ENCODE assay signal across 16 cellular contexts in genomic region chr6:121760640-121761213, GRCh38.
"Had no signal": no experiment of that assay in that cellular context is flagged by ENCODE, and none has a peak within 500 bp of the region (broad histone marks: within the 10 kb centered on the region; RNA-seq: fewer than 3 reads in every experiment).

No MANE protein-coding gene starts in this region.

- H3K9me3 ChIP-seq: lower lobe of right lung had no signal

- H3K4me3 Mint-ChIP-seq: activated B cell treated with CpG ODN at 0.5 μM for 24 hours; activated CD4-positive, alpha-beta memory T cell treated with anti-CD3 and anti-CD28 coated beads, Interleukin-2, amount 10 ng/mL, durations not matched to agents 7 days and 5 days; activated CD8-positive, alpha-beta memory T cell treated with anti-CD3 and anti-CD28 coated beads, Interleukin-2, amount 10 ng/mL, durations not matched to agents 7 days and 5 days; activated naive CD8-positive, alpha-beta T cell treated with anti-CD3 and anti-CD28 coated beads, Interleukin-2, amount 50 U/mL, for 24 hours; activated T-helper 17 cell treated with anti-CD3 and anti-CD28 coated beads, Interleukin-2, amount 50 U/mL, for 72 hours; brain; nephron; stimulated activated naive CD8-positive, alpha-beta T cell treated with anti-CD3 and anti-CD28 coated beads, Interleukin-15, amount 100 ng/mL, for 72 hours; type B pancreatic cell had no signal

- H3K4me3 ChIP-seq: coronary artery, lower lobe of right lung had no signal

- H3K36me3 Mint-ChIP-seq: activated CD8-positive, alpha-beta memory T cell treated with anti-CD3 and anti-CD28 coated beads, Interleukin-2, amount 10 ng/mL, durations not matched to agents 7 days and 5 days; brain; type B pancreatic cell had no signal

- H3K27ac ChIP-seq: coronary artery, lower lobe of right lung had no signal

- ATAC-seq: activated CD8-positive, alpha-beta memory T cell treated with anti-CD3 and anti-CD28 coated beads, Interleukin-2, amount 10 ng/mL, durations not matched to agents 7 days and 5 days; activated naive CD8-positive, alpha-beta T cell treated with anti-CD3 and anti-CD28 coated beads, Interleukin-2, amount 50 U/mL, for 24 hours; activated T-helper 17 cell treated with anti-CD3 and anti-CD28 coated beads, Interleukin-2, amount 50 U/mL, for 72 hours; lower lobe of right lung; stimulated activated naive CD8-positive, alpha-beta T cell treated with anti-CD3 and anti-CD28 coated beads, Interleukin-15, amount 100 ng/mL, for 72 hours had no signal

- H3K36me3 ChIP-seq: lower lobe of right lung had no signal

- H3K27ac Mint-ChIP-seq: activated B cell treated with CpG ODN at 0.5 μM for 24 hours; activated CD4-positive, alpha-beta memory T cell treated with anti-CD3 and anti-CD28 coated beads, Interleukin-2, amount 10 ng/mL, durations not matched to agents 7 days and 5 days; activated CD8-positive, alpha-beta memory T cell treated with anti-CD3 and anti-CD28 coated beads, Interleukin-2, amount 10 ng/mL, durations not matched to agents 7 days and 5 days; activated naive CD8-positive, alpha-beta T cell treated with anti-CD3 and anti-CD28 coated beads, Interleukin-2, amount 50 U/mL, for 24 hours; activated T-helper 17 cell treated with anti-CD3 and anti-CD28 coated beads, Interleukin-2, amount 50 U/mL, for 72 hours; brain; nephron; stimulated activated naive CD8-positive, alpha-beta T cell treated with anti-CD3 and anti-CD28 coated beads, Interleukin-15, amount 100 ng/mL, for 72 hours; type B pancreatic cell had no signal

- H3K4me1 Mint-ChIP-seq: activated B cell treated with CpG ODN at 0.5 μM for 24 hours; activated CD4-positive, alpha-beta memory T cell treated with anti-CD3 and anti-CD28 coated beads, Interleukin-2, amount 10 ng/mL, durations not matched to agents 7 days and 5 days; activated CD8-positive, alpha-beta memory T cell treated with anti-CD3 and anti-CD28 coated beads, Interleukin-2, amount 10 ng/mL, durations not matched to agents 7 days and 5 days; activated naive CD8-positive, alpha-beta T cell treated with anti-CD3 and anti-CD28 coated beads, Interleukin-2, amount 50 U/mL, for 24 hours; activated T-helper 17 cell treated with anti-CD3 and anti-CD28 coated beads, Interleukin-2, amount 50 U/mL, for 72 hours; brain; nephron; stimulated activated naive CD8-positive, alpha-beta T cell treated with anti-CD3 and anti-CD28 coated beads, Interleukin-15, amount 100 ng/mL, for 72 hours had no signal

- H3K27me3 Mint-ChIP-seq: activated B cell treated with CpG ODN at 0.5 μM for 24 hours; activated CD4-positive, alpha-beta memory T cell treated with anti-CD3 and anti-CD28 coated beads, Interleukin-2, amount 10 ng/mL, durations not matched to agents 7 days and 5 days; activated CD8-positive, alpha-beta memory T cell treated with anti-CD3 and anti-CD28 coated beads, Interleukin-2, amount 10 ng/mL, durations not matched to agents 7 days and 5 days; activated naive CD8-positive, alpha-beta T cell treated with anti-CD3 and anti-CD28 coated beads, Interleukin-2, amount 50 U/mL, for 24 hours; activated T-helper 17 cell treated with anti-CD3 and anti-CD28 coated beads, Interleukin-2, amount 50 U/mL, for 72 hours; brain; stimulated activated naive CD8-positive, alpha-beta T cell treated with anti-CD3 and anti-CD28 coated beads, Interleukin-15, amount 100 ng/mL, for 72 hours; type B pancreatic cell had no signal

- DNase-seq: activated B cell treated with CpG ODN at 0.5 μM for 24 hours; activated CD4-positive, alpha-beta memory T cell treated with anti-CD3 and anti-CD28 coated beads, Interleukin-2, amount 10 ng/mL, durations not matched to agents 7 days and 5 days; activated CD4-positive, alpha-beta T cell treated with anti-CD3 and anti-CD28 coated beads for 4 hours; activated CD8-positive, alpha-beta memory T cell treated with anti-CD3 and anti-CD28 coated beads, Interleukin-2, amount 10 ng/mL, durations not matched to agents 7 days and 5 days; activated naive CD4-positive, alpha-beta T cell treated with Interleukin-2 at 50 U/mL for 16 hours; activated naive CD8-positive, alpha-beta T cell treated with anti-CD3 and anti-CD28 coated beads, Interleukin-2, amount 50 U/mL, for 24 hours; activated T-cell treated with anti-CD3 and anti-CD28 coated beads, Interleukin-2, amount 50 U/mL, for 1 hour; anterior cingulate cortex; lower lobe of right lung; midbrain; stimulated activated naive CD8-positive, alpha-beta T cell treated with anti-CD3 and anti-CD28 coated beads, Interleukin-15, amount 100 ng/mL, for 72 hours had no signal

- H3K4me1 ChIP-seq: lower lobe of right lung had no signal
